Comparison of ENCODE assay signal across 10 cellular contexts in genomic region chr6:105608711-105609374, GRCh38.
DNase-seq lines count a peak whose midpoint lies in the region; ATAC-seq and TF ChIP-seq lines count a peak whose summit lies in the region.
"Had no signal": no experiment of that assay in that cellular context is flagged by ENCODE, and none has a peak within 500 bp of the region (broad histone marks: within the 10 kb centered on the region; RNA-seq: fewer than 3 reads in every experiment).

No MANE protein-coding gene starts in this region.

- TF ChIP-seq POLR2A in transverse colon (IDR thresholded peaks at IDR 0.05): no peak

- peaks cover 7% of the 10 kb centered on the region; the same call in 1 of the 2 replicates for H3K36me3 Mint-ChIP-seq in HFFc6 (ENCODE audit: low read depth)

- ATAC-seq in GM21381 (IDR thresholded peaks at IDR 0.05; ENCODE audit: unreplicated experiment): no peak
- no peak for ATAC-seq in GM18517 (IDR thresholded peaks at IDR 0.05; ENCODE audit: unreplicated experiment)

- peak overlapping the region; percentile 100 for H3K27ac Mint-ChIP-seq in HFFc6
- H3K27ac Mint-ChIP-seq: stimulated activated naive CD8-positive, alpha-beta T cell treated with anti-CD3 and anti-CD28 coated beads, Interleukin-15, Interleukin-2, amounts not matched to agents 100 ng/mL and 50 ng/mL, for 24 hours had no signal

- H3K4me3 Mint-ChIP-seq in HFFc6: peak overlapping the region; percentile 84
- H3K4me3 Mint-ChIP-seq: stimulated activated naive CD8-positive, alpha-beta T cell treated with anti-CD3 and anti-CD28 coated beads, Interleukin-15, Interleukin-2, amounts not matched to agents 100 ng/mL and 50 ng/mL, for 24 hours had no signal

- no peaks in the 10 kb centered on the region for H3K9me3 ChIP-seq in transverse colon

- WGBS in transverse colon (ENCODE audit: low coverage in 1 of 2), 2 donors: 50 to 69% methylated on average over 5 to 10 of the region's 10 CpGs

- intact Hi-C loops in transverse colon (cut with DNase I; ENCODE audit: low total_unique reads): no loop called here

- no peaks in the 10 kb centered on the region; the same call in none of the 2 replicates for H3K27me3 Mint-ChIP-seq in HFFc6 (ENCODE audit: insufficient read depth)

- H3K27ac ChIP-seq in transverse colon: peak overlapping the region; percentile 49 to 79 (median 68)

- no peak for TF ChIP-seq CTCF in HFFc6 (IDR thresholded peaks at IDR 0.05)
- TF ChIP-seq CTCF in transverse colon (IDR thresholded peaks at IDR 0.05): peak in 1 of 5 experiments; percentile 10

- no peaks in the 10 kb centered on the region for H3K27me3 ChIP-seq in transverse colon

- no peaks in the 10 kb centered on the region for H3K9me3 Mint-ChIP-seq in HFFc6
- H3K9me3 Mint-ChIP-seq: stimulated activated naive CD8-positive, alpha-beta T cell treated with anti-CD3 and anti-CD28 coated beads, Interleukin-15, Interleukin-2, amounts not matched to agents 100 ng/mL and 50 ng/mL, for 24 hours had no signal

- TF ChIP-seq EP300 in transverse colon (IDR thresholded peaks at IDR 0.05; ENCODE audit: low read depth): no peak

- H3K4me3 ChIP-seq in transverse colon: no peak overlapping the region

- H3K4me1 ChIP-seq in transverse colon: peaks cover 9 to 37% (median 32%) of the 10 kb centered on the region in 4 donors

- no peaks in the 10 kb centered on the region for H3K36me3 ChIP-seq in transverse colon

- DNase-seq in HFFc6: peak; percentile 99
- DNase-seq in amniotic epithelial cell (ENCODE audit: low read depth): peak; percentile 91
- peak; percentile 52 for DNase-seq in hepatic stellate cell (ENCODE audit: low spot score)
- peak; percentile 20 for DNase-seq in transverse colon
- DNase-seq in NCI-H774 (lab: John Stamatoyannopoulos, UW): no peak
- no peak for DNase-seq in NCI-H69 (lab: John Stamatoyannopoulos, UW)
- DNase-seq: SHP77 had no signal

- peaks cover 45% of the 10 kb centered on the region for H3K4me1 Mint-ChIP-seq in HFFc6 (ENCODE audit: low read depth)

- in situ Hi-C loops in transverse colon (cut with MboI; ENCODE audit: low pct_ligation_motif_present in 1 of 4, low pct_unique_long_range_greater_than_20kb in 1 of 4, low sequenced_read_pairs in 3 of 4): no loop called here

Comparison
In these comparisons a context has a peak if more than half of its experiments do, and no peak if none do; other contexts are left out.
1. DNase-seq: peak in HFFc6 (single experiment), amniotic epithelial cell (single experiment), hepatic stellate cell (single experiment) and transverse colon (single experiment); none in NCI-H774 (single experiment) and NCI-H69 (single experiment).